15 cellular contexts compared by ENCODE assay signal in genomic region chr22:47808886-47809620, GRCh38.
A peak's percentile ranks its signal among the peaks of the same experiment; 100 is the strongest.
DNase-seq lines count a peak whose midpoint lies in the region; TF ChIP-seq lines count a peak whose summit lies in the region.
"Had no signal": no experiment of that assay in that cellular context is flagged by ENCODE, and none has a peak within 500 bp of the region (broad histone marks: within the 10 kb centered on the region; RNA-seq: fewer than 3 reads in every experiment).

No MANE protein-coding gene starts in this region.

- H3K27me3 Mint-ChIP-seq in neural progenitor cell (ENCODE audit: insufficient read depth, low read depth): peaks cover 12% of the 10 kb centered on the region
- H3K27me3 Mint-ChIP-seq in activated CD4-positive, alpha-beta memory T cell treated with anti-CD3 and anti-CD28 coated beads, Interleukin-2, amount 10 ng/mL, durations not matched to agents 7 days and 5 days: no peaks in the 10 kb centered on the region

- dilution Hi-C loops in mammary epithelial cell (cut with HindIII; ENCODE audit: low sequenced_read_pairs): no loop called here

- CTCF ChIA-PET in mammary epithelial cell (lab: Charles Lee; ENCODE audit: low non-redundant PET): no interaction called here
- CTCF ChIA-PET in activated CD4-positive, alpha-beta memory T cell treated with anti-CD3 and anti-CD28 coated beads, Interleukin-2, amount 10 ng/mL, durations not matched to agents 7 days and 5 days (lab: Charles Lee): no interaction called here

- no peak overlapping the region for H2AFZ ChIP-seq in neural progenitor cell (replicated peaks)
- H2AFZ ChIP-seq in mammary epithelial cell (ENCODE audit: low read depth, low read length): no peak overlapping the region

- no peak overlapping the region for H3K4me3 Mint-ChIP-seq in neural progenitor cell
- H3K4me3 Mint-ChIP-seq in activated CD4-positive, alpha-beta memory T cell treated with anti-CD3 and anti-CD28 coated beads, Interleukin-2, amount 10 ng/mL, durations not matched to agents 7 days and 5 days: no peak overlapping the region
- H3K4me3 Mint-ChIP-seq: CD4-positive, alpha-beta memory T cell had no signal

- POLR2A ChIA-PET in activated CD4-positive, alpha-beta memory T cell treated with anti-CD3 and anti-CD28 coated beads, Interleukin-2, amount 10 ng/mL, durations not matched to agents 7 days and 5 days (lab: Charles Lee): no interaction called here

- no peaks in the 10 kb centered on the region for H3F3A ChIP-seq in neural progenitor cell (ENCODE audit: low read depth)

- peak overlapping the region; percentile 53 for H3K27ac Mint-ChIP-seq in neural progenitor cell
- H3K27ac Mint-ChIP-seq in activated CD4-positive, alpha-beta memory T cell treated with anti-CD3 and anti-CD28 coated beads, Interleukin-2, amount 10 ng/mL, durations not matched to agents 7 days and 5 days: no peak overlapping the region

- no peaks in the 10 kb centered on the region for H3K79me2 ChIP-seq in neural progenitor cell (ENCODE audit: low read depth)
- H3K79me2 ChIP-seq in mammary epithelial cell (ENCODE audit: insufficient read depth, low read length): no peaks in the 10 kb centered on the region

- DNase-seq in activated CD8-positive, alpha-beta memory T cell treated with anti-CD3 and anti-CD28 coated beads, Interleukin-2, amount 50 U/mL, for 48 hours: peak; percentile 23
- peak; percentile 39 for DNase-seq in ecto neural progenitor cell (ENCODE audit: low spot score)
- no peak for DNase-seq in neural progenitor cell (ENCODE audit: low spot score)
- no peak for DNase-seq in ureter (ENCODE audit: low spot score)
- no peak for DNase-seq in mammary epithelial cell
- DNase-seq in activated CD4-positive, alpha-beta memory T cell treated with anti-CD3 and anti-CD28 coated beads, Interleukin-2, amount 10 ng/mL, durations not matched to agents 7 days and 5 days: no peak
- DNase-seq: BE2C; CD4-positive, alpha-beta memory T cell; DMS153; DMS79 treated with DMSO at 0.1 percent for 48 hours; EL; GOT3 had no signal

- H3K4me2 ChIP-seq in neural progenitor cell (no peak overlapping the region), mammary epithelial cell (ENCODE audit: insufficient read depth, low read depth, low read length) (no peak overlapping the region)
- H3K4me2 ChIP-seq: A549 had no signal

- H3K36me3 Mint-ChIP-seq in neural progenitor cell: peaks cover 2% of the 10 kb centered on the region
- H3K36me3 Mint-ChIP-seq in activated CD4-positive, alpha-beta memory T cell treated with anti-CD3 and anti-CD28 coated beads, Interleukin-2, amount 10 ng/mL, durations not matched to agents 7 days and 5 days (ENCODE audit: low read depth): no peaks in the 10 kb centered on the region
- H3K36me3 Mint-ChIP-seq: CD4-positive, alpha-beta memory T cell had no signal

- H3K36me3 ChIP-seq in neural progenitor cell (no peaks in the 10 kb centered on the region), mammary epithelial cell (ENCODE audit: insufficient read depth, low read length) (no peaks in the 10 kb centered on the region)
- H3K36me3 ChIP-seq: BE2C, HAP-1 had no signal

- H4K20me1 ChIP-seq in neural progenitor cell (ENCODE audit: low read depth): no peaks in the 10 kb centered on the region
- H4K20me1 ChIP-seq in mammary epithelial cell (ENCODE audit: insufficient read depth, low read length): no peaks in the 10 kb centered on the region

- no TSS peak for BruUV-seq in mammary epithelial cell (replicated peaks; lab: Mats Ljungman, UMichigan)

- H3K9me3 ChIP-seq in neural progenitor cell (ENCODE audit: low read depth) (no peaks in the 10 kb centered on the region), mammary epithelial cell (replicated peaks; ENCODE audit: insufficient read depth, low read length) (peaks cover 36% of the 10 kb centered on the region)
- H3K9me3 ChIP-seq: A549, HAP-1 had no signal

- H3K4me3 ChIP-seq in neural progenitor cell (no peak overlapping the region), mammary epithelial cell (replicated peaks in 1 of 3; ENCODE audit: insufficient read depth in 1 of 3, low read depth in 2 of 3, low read length in 3 of 3) (no peak overlapping the region)
- H3K4me3 ChIP-seq: A549, HAP-1 had no signal

- in situ Hi-C loops in mammary epithelial cell (cut with MboI; ENCODE audit: low sequenced_read_pairs in 2 of 2): no loop called here

- no peak overlapping the region for H3K27ac ChIP-seq in neural progenitor cell
- no peak overlapping the region for H3K27ac ChIP-seq in mammary epithelial cell (ENCODE audit: insufficient read depth, low read depth, low read length)
- H3K27ac ChIP-seq: A549, C4-2B had no signal

- peaks cover 6% of the 10 kb centered on the region for H3K9me3 Mint-ChIP-seq in neural progenitor cell
- peaks cover 16% of the 10 kb centered on the region for H3K9me3 Mint-ChIP-seq in activated CD4-positive, alpha-beta memory T cell treated with anti-CD3 and anti-CD28 coated beads, Interleukin-2, amount 10 ng/mL, durations not matched to agents 7 days and 5 days

- WGBS in mammary epithelial cell (ENCODE audit: low coverage, missing lambda C conversion rate): 70% methylated on average over 10 of the region's 10 CpGs

- intact Hi-C loops in mammary epithelial cell (cut with micrococcal nuclease): no loop called here

- TF ChIP-seq CTCF in neural progenitor cell (IDR thresholded peaks at IDR 0.05): no peak
- TF ChIP-seq CTCF in mammary epithelial cell (conservative IDR thresholded peaks at IDR 0.05 in 1 of 2, IDR thresholded peaks at IDR 0.05 in 1 of 2; ENCODE audit: extremely low read depth in 1 of 2, insufficient read depth in 1 of 2, low read depth in 1 of 2, low read length in 2 of 2): no peak

- peaks cover 12% of the 10 kb centered on the region for H3K4me1 Mint-ChIP-seq in neural progenitor cell
- no peaks in the 10 kb centered on the region for H3K4me1 Mint-ChIP-seq in activated CD4-positive, alpha-beta memory T cell treated with anti-CD3 and anti-CD28 coated beads, Interleukin-2, amount 10 ng/mL, durations not matched to agents 7 days and 5 days
- H3K4me1 Mint-ChIP-seq: CD4-positive, alpha-beta memory T cell had no signal

- H3K9ac ChIP-seq in neural progenitor cell (no peak overlapping the region), mammary epithelial cell (ENCODE audit: insufficient read depth, low read length) (no peak overlapping the region)

- H3K27me3 ChIP-seq in neural progenitor cell (no peaks in the 10 kb centered on the region), mammary epithelial cell (ENCODE audit: insufficient read depth, low read length) (no peaks in the 10 kb centered on the region)
- H3K27me3 ChIP-seq: BE2C had no signal

- H3K4me1 ChIP-seq in neural progenitor cell (no peaks in the 10 kb centered on the region), mammary epithelial cell (ENCODE audit: insufficient read depth, low read length) (no peaks in the 10 kb centered on the region)
- H3K4me1 ChIP-seq: A549, BE2C, HAP-1 had no signal

Comparison
In these comparisons a context has a peak if more than half of its experiments do, and no peak if none do; other contexts are left out.
1. DNase-seq: peak in activated CD8-positive, alpha-beta memory T cell treated with anti-CD3 and anti-CD28 coated beads, Interleukin-2, amount 50 U/mL, for 48 hours (single experiment) and ecto neural progenitor cell (single experiment); none in neural progenitor cell (single experiment), ureter (single experiment), mammary epithelial cell (single experiment) and activated CD4-positive, alpha-beta memory T cell treated with anti-CD3 and anti-CD28 coated beads, Interleukin-2, amount 10 ng/mL, durations not matched to agents 7 days and 5 days (single experiment).